17 cellular contexts compared by ENCODE assay signal in the genomic region with DNA sequence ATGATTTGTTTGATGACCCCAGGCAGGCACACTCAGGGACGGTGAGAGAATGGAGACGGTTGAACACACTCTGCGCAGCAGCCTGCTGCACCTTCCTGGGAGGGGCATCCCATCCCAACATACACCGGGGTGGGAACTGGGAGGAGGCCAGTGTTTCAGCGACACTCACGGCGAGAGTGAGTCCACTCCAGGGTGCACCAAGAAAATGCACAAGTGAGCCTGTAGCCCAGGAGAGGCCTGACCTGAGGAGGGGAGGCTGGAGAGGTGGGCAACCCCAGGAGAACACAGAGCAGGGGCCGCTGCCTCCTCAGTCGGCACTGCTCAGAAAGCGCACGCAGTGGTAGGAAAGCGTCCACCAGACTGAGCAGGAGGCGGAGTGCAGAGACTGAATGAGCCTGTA. TPM values are rescaled to one million over a fixed set of nuclear protein-coding genes. Genes with fewer than 3 reads are reported as not detected.
DNase-seq lines count a peak whose midpoint lies in the region; ATAC-seq and TF ChIP-seq lines count a peak whose summit lies in the region.
"Had no signal": no experiment of that assay in that cellular context is flagged by ENCODE, and none has a peak within 500 bp of the region (broad histone marks: within the 10 kb centered on the region; RNA-seq: fewer than 3 reads in every experiment).

No MANE protein-coding gene starts in this region.

- H3K27ac ChIP-seq in breast epithelium, result no peak overlapping the region
- no peak overlapping the region for H3K27ac ChIP-seq in mammary epithelial cell (ENCODE audit: insufficient read depth, low read depth, low read length)
- no peak overlapping the region for H3K27ac ChIP-seq in RWPE2 (ENCODE audit: poor library complexity, severe bottlenecking)
- no peak overlapping the region for H3K27ac ChIP-seq in RWPE1
- H3K27ac ChIP-seq: PC-9 had no signal

- dilution Hi-C loops in mammary epithelial cell (cut with HindIII; ENCODE audit: low sequenced_read_pairs), result no loop called here

- H3K4me3 Mint-ChIP-seq in natural killer cell treated with Interleukin-12 subunit alpha and Interleukin-12 subunit beta and Interleukin-15 and Interleukin-18, amount 100 ng/mL, for 72 hours, result no peak overlapping the region
- H3K4me3 Mint-ChIP-seq: CD8-positive, alpha-beta memory T cell; HFFc6 had no signal

- H3K9me3 ChIP-seq in breast epithelium (peaks cover 7 to 16% of the 10 kb centered on the region in 2 donors), mammary epithelial cell (replicated peaks; ENCODE audit: insufficient read depth, low read length) (peaks cover 11% of the 10 kb centered on the region), RWPE2 (ENCODE audit: severe bottlenecking) (no peaks in the 10 kb centered on the region)

- in situ Hi-C loops in mammary epithelial cell (cut with MboI; ENCODE audit: low sequenced_read_pairs in 2 of 2), result no loop called here

- no peaks in the 10 kb centered on the region for H3K79me2 ChIP-seq in mammary epithelial cell (ENCODE audit: insufficient read depth, low read length)

- no peaks in the 10 kb centered on the region for H3K4me1 ChIP-seq in breast epithelium
- H3K4me1 ChIP-seq in mammary epithelial cell (ENCODE audit: insufficient read depth, low read length), result no peaks in the 10 kb centered on the region
- H3K4me1 ChIP-seq in RWPE2 (ENCODE audit: insufficient read depth, poor library complexity, severe bottlenecking), result no peaks in the 10 kb centered on the region

- intact Hi-C loops in breast epithelium (cut with DNase I; ENCODE audit: low total_unique reads), result no loop called here
- intact Hi-C loops in mammary epithelial cell (cut with micrococcal nuclease), result no loop called here

- DNase-seq in breast epithelium (ENCODE audit: low spot score in 2 of 2) (peak; percentile 7 to 22), mammary epithelial cell (no peak), RWPE2 (ENCODE audit: low spot score) (peak; percentile 37), ureter (ENCODE audit: low spot score) (peak; percentile 23), RWPE1 (ENCODE audit: low spot score) (no peak)
- peak; percentile 23 for DNase-seq in natural killer cell treated with Interleukin-12 subunit alpha and Interleukin-12 subunit beta and Interleukin-15 and Interleukin-18, amount 100 ng/mL, for 72 hours (ENCODE audit: low spot score)
- DNase-seq: GF-D8, HFFc6, KG1, NCI-H1417 treated with DMSO at 0.1 percent for 48 hours, NCI-H2029, NCI-H2171, NCI-H446 treated with DMSO at 0.1 percent for 48 hours, NCI-H82, PC-9 had no signal

- peaks cover 18 to 32% of the 10 kb centered on the region in 2 donors for H3K27me3 Mint-ChIP-seq in natural killer cell treated with Interleukin-12 subunit alpha and Interleukin-12 subunit beta and Interleukin-15 and Interleukin-18, amount 100 ng/mL, for 72 hours

- H3K4me3 ChIP-seq in breast epithelium (no peak overlapping the region), mammary epithelial cell (replicated peaks in 1 of 3; ENCODE audit: insufficient read depth in 1 of 3, low read depth in 2 of 3, low read length in 3 of 3) (no peak overlapping the region), RWPE2 (ENCODE audit: severe bottlenecking) (no peak overlapping the region)
- H3K4me3 ChIP-seq: PC-9 had no signal

- H2AFZ ChIP-seq in mammary epithelial cell (ENCODE audit: low read depth, low read length), result no peak overlapping the region
- H2AFZ ChIP-seq: PC-9 had no signal

- CTCF ChIA-PET in mammary epithelial cell (lab: Charles Lee; ENCODE audit: low non-redundant PET) (no interaction called here), RWPE1 (lab: Yijun Ruan, JAX) (no interaction called here)

- H4K20me1 ChIP-seq in mammary epithelial cell (ENCODE audit: insufficient read depth, low read length), result no peaks in the 10 kb centered on the region

- no TSS peak for BruUV-seq in mammary epithelial cell (replicated peaks; lab: Mats Ljungman, UMichigan)

- TF ChIP-seq POLR2A in breast epithelium (IDR thresholded peaks at IDR 0.05), result no peak

- H3K27ac Mint-ChIP-seq in natural killer cell treated with Interleukin-12 subunit alpha and Interleukin-12 subunit beta and Interleukin-15 and Interleukin-18, amount 100 ng/mL, for 72 hours, result no peak overlapping the region
- H3K27ac Mint-ChIP-seq: HFFc6 had no signal

- no peak overlapping the region for H3K9ac ChIP-seq in mammary epithelial cell (ENCODE audit: insufficient read depth, low read length)

- no peak for ATAC-seq in RWPE2 (ENCODE audit: low read depth)
- ATAC-seq in natural killer cell treated with Interleukin-12 subunit alpha and Interleukin-12 subunit beta and Interleukin-15 and Interleukin-18, amount 100 ng/mL, for 72 hours, result no peak
- ATAC-seq in GM19324 (IDR thresholded peaks at IDR 0.05; ENCODE audit: low FRiP score, unreplicated experiment), result no peak

- H3K27me3 ChIP-seq in breast epithelium (peaks cover 0 to 32% of the 10 kb centered on the region in 2 donors), mammary epithelial cell (ENCODE audit: insufficient read depth, low read length) (peaks cover 4% of the 10 kb centered on the region), RWPE2 (ENCODE audit: insufficient read depth, poor library complexity, severe bottlenecking) (no peaks in the 10 kb centered on the region)

- POLR2A ChIA-PET in RWPE1 (lab: Yijun Ruan, JAX; ENCODE audit: low non-redundant PET), result no interaction called here

- WGBS in mammary epithelial cell (ENCODE audit: low coverage, missing lambda C conversion rate), result 96% methylated on average over 4 of the region's 13 CpGs

- no peak for TF ChIP-seq CTCF in breast epithelium (IDR thresholded peaks at IDR 0.05)
- TF ChIP-seq CTCF in mammary epithelial cell (conservative IDR thresholded peaks at IDR 0.05 in 1 of 2, IDR thresholded peaks at IDR 0.05 in 1 of 2; ENCODE audit: extremely low read depth in 1 of 2, insufficient read depth in 1 of 2, low read depth in 1 of 2, low read length in 2 of 2), result no peak
- TF ChIP-seq CTCF in RWPE2 (IDR thresholded peaks at IDR 0.05; ENCODE audit: poor library complexity, severe bottlenecking), result no peak
- no peak for TF ChIP-seq CTCF in RWPE1 (conservative IDR thresholded peaks at IDR 0.05; ENCODE audit: low read depth)

- H3K36me3 Mint-ChIP-seq in natural killer cell treated with Interleukin-12 subunit alpha and Interleukin-12 subunit beta and Interleukin-15 and Interleukin-18, amount 100 ng/mL, for 72 hours, result peaks cover 7% of the 10 kb centered on the region

- H3K4me1 Mint-ChIP-seq in natural killer cell treated with Interleukin-12 subunit alpha and Interleukin-12 subunit beta and Interleukin-15 and Interleukin-18, amount 100 ng/mL, for 72 hours (ENCODE audit: low read depth in 2 of 2), result no peaks in the 10 kb centered on the region
- H3K4me1 Mint-ChIP-seq: CD8-positive, alpha-beta memory T cell had no signal

- H3K9me3 Mint-ChIP-seq in natural killer cell treated with Interleukin-12 subunit alpha and Interleukin-12 subunit beta and Interleukin-15 and Interleukin-18, amount 100 ng/mL, for 72 hours, result no peaks in the 10 kb centered on the region

- H3K4me2 ChIP-seq in mammary epithelial cell (ENCODE audit: insufficient read depth, low read depth, low read length), result no peak overlapping the region
- H3K4me2 ChIP-seq: PC-9 had no signal

- H3K36me3 ChIP-seq in breast epithelium (no peaks in the 10 kb centered on the region), mammary epithelial cell (ENCODE audit: insufficient read depth, low read length) (no peaks in the 10 kb centered on the region), RWPE2 (ENCODE audit: low read depth) (no peaks in the 10 kb centered on the region)

RNA-seq across cellular contexts. Expression of gene IGF2, which starts 54.5 kb away (rescaled TPM):
- total RNA-seq in breast epithelium, result 10 to 100 TPM; 13.6 to 65.7 (median 65.2) TPM
- under 1 TPM in 1 of 2 donors, not detected in 1; under 0.01 TPM for total RNA-seq in mammary epithelial cell
- 0.01 TPM for polyA plus RNA-seq in mammary epithelial cell
- polyA minus RNA-seq in mammary epithelial cell, result not detected
- under 1 TPM in 1 of 2 donors, not detected in 1; 0.17 TPM for total RNA-seq in natural killer cell treated with Interleukin-12 subunit alpha and Interleukin-12 subunit beta and Interleukin-15 and Interleukin-18, amount 100 ng/mL, for 72 hours
- total RNA-seq in ureter, result 61.1 TPM
- polyA plus RNA-seq: CD8-positive, alpha-beta memory T cell had no signal

Comparison
In these comparisons a context has a peak if more than half of its experiments do, and no peak if none do; other contexts are left out.
1. DNase-seq: peak in breast epithelium (2 of 2), RWPE2 (single experiment), natural killer cell treated with Interleukin-12 subunit alpha and Interleukin-12 subunit beta and Interleukin-15 and Interleukin-18, amount 100 ng/mL, for 72 hours (single experiment) and ureter (single experiment); none in mammary epithelial cell (single experiment) and RWPE1 (single experiment).
2. RNA of gene IGF2, which starts 54.5 kb away (total RNA-seq): 13.6 to 65.7 TPM in breast epithelium and 61.1 TPM in ureter (single experiment); 0.17 TPM in natural killer cell treated with Interleukin-12 subunit alpha and Interleukin-12 subunit beta and Interleukin-15 and Interleukin-18, amount 100 ng/mL, for 72 hours and under 0.01 TPM in mammary epithelial cell; every median in the first group is over 10 times any median in the second.